ENCODE assay signal across 2 cellular contexts in the genomic region with DNA sequence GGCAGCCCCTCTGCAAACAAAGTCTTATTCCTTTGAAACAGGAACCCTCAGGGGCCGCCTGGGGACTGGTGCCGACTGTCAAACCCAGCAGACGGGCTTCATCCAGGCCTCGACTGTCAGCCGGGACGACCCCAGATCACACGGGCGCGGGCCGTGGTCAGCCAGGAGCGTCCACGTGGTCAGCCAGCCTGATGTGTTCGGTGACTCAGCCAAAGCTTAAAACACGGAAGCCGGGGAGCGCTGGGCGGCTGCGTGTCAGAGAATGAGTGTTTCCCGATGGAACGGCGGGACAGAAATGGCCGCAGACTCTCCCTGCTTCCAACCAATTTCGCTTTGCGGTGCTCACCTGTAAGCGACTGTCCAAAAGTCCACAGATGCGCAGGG.
TF ChIP-seq lines count a peak whose summit lies in the region.

No MANE protein-coding gene starts in this region.

TF ChIP-seq in K562, 482 proteins besides CTCF, POLR2A, EP300 and RAD21 (continues in another document):
- TF ChIP-seq, protein P1, sequence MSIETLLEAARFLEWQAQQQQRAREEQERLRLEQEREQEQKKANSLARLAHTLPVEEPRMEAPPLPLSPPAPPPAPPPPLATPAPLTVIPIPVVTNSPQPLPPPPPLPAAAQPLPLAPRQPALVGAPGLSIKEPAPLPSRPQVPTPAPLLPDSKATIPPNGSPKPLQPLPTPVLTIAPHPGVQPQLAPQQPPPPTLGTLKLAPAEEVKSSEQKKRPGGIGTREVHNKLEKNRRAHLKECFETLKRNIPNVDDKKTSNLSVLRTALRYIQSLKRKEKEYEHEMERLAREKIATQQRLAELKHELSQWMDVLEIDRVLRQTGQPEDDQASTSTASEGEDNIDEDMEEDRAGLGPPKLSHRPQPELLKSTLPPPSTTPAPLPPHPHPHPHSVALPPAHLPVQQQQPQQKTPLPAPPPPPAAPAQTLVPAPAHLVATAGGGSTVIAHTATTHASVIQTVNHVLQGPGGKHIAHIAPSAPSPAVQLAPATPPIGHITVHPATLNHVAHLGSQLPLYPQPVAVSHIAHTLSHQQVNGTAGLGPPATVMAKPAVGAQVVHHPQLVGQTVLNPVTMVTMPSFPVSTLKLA (conservative IDR thresholded peaks at IDR 0.05) = peak; percentile 55 to 71; a peak in 3 of 4 replicates
- TF ChIP-seq, protein P2, sequence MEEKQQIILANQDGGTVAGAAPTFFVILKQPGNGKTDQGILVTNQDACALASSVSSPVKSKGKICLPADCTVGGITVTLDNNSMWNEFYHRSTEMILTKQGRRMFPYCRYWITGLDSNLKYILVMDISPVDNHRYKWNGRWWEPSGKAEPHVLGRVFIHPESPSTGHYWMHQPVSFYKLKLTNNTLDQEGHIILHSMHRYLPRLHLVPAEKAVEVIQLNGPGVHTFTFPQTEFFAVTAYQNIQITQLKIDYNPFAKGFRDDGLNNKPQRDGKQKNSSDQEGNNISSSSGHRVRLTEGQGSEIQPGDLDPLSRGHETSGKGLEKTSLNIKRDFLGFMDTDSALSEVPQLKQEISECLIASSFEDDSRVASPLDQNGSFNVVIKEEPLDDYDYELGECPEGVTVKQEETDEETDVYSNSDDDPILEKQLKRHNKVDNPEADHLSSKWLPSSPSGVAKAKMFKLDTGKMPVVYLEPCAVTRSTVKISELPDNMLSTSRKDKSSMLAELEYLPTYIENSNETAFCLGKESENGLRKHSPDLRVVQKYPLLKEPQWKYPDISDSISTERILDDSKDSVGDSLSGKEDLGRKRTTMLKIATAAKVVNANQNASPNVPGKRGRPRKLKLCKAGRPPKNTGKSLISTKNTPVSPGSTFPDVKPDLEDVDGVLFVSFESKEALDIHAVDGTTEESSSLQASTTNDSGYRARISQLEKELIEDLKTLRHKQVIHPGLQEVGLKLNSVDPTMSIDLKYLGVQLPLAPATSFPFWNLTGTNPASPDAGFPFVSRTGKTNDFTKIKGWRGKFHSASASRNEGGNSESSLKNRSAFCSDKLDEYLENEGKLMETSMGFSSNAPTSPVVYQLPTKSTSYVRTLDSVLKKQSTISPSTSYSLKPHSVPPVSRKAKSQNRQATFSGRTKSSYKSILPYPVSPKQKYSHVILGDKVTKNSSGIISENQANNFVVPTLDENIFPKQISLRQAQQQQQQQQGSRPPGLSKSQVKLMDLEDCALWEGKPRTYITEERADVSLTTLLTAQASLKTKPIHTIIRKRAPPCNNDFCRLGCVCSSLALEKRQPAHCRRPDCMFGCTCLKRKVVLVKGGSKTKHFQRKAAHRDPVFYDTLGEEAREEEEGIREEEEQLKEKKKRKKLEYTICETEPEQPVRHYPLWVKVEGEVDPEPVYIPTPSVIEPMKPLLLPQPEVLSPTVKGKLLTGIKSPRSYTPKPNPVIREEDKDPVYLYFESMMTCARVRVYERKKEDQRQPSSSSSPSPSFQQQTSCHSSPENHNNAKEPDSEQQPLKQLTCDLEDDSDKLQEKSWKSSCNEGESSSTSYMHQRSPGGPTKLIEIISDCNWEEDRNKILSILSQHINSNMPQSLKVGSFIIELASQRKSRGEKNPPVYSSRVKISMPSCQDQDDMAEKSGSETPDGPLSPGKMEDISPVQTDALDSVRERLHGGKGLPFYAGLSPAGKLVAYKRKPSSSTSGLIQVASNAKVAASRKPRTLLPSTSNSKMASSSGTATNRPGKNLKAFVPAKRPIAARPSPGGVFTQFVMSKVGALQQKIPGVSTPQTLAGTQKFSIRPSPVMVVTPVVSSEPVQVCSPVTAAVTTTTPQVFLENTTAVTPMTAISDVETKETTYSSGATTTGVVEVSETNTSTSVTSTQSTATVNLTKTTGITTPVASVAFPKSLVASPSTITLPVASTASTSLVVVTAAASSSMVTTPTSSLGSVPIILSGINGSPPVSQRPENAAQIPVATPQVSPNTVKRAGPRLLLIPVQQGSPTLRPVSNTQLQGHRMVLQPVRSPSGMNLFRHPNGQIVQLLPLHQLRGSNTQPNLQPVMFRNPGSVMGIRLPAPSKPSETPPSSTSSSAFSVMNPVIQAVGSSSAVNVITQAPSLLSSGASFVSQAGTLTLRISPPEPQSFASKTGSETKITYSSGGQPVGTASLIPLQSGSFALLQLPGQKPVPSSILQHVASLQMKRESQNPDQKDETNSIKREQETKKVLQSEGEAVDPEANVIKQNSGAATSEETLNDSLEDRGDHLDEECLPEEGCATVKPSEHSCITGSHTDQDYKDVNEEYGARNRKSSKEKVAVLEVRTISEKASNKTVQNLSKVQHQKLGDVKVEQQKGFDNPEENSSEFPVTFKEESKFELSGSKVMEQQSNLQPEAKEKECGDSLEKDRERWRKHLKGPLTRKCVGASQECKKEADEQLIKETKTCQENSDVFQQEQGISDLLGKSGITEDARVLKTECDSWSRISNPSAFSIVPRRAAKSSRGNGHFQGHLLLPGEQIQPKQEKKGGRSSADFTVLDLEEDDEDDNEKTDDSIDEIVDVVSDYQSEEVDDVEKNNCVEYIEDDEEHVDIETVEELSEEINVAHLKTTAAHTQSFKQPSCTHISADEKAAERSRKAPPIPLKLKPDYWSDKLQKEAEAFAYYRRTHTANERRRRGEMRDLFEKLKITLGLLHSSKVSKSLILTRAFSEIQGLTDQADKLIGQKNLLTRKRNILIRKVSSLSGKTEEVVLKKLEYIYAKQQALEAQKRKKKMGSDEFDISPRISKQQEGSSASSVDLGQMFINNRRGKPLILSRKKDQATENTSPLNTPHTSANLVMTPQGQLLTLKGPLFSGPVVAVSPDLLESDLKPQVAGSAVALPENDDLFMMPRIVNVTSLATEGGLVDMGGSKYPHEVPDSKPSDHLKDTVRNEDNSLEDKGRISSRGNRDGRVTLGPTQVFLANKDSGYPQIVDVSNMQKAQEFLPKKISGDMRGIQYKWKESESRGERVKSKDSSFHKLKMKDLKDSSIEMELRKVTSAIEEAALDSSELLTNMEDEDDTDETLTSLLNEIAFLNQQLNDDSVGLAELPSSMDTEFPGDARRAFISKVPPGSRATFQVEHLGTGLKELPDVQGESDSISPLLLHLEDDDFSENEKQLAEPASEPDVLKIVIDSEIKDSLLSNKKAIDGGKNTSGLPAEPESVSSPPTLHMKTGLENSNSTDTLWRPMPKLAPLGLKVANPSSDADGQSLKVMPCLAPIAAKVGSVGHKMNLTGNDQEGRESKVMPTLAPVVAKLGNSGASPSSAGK (IDR thresholded peaks at IDR 0.05) = peak; percentile 96
- TF ChIP-seq, protein P3, sequence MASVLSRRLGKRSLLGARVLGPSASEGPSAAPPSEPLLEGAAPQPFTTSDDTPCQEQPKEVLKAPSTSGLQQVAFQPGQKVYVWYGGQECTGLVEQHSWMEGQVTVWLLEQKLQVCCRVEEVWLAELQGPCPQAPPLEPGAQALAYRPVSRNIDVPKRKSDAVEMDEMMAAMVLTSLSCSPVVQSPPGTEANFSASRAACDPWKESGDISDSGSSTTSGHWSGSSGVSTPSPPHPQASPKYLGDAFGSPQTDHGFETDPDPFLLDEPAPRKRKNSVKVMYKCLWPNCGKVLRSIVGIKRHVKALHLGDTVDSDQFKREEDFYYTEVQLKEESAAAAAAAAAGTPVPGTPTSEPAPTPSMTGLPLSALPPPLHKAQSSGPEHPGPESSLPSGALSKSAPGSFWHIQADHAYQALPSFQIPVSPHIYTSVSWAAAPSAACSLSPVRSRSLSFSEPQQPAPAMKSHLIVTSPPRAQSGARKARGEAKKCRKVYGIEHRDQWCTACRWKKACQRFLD (CRISPR knock-in tag; IDR thresholded peaks at IDR 0.05) = peak; percentile 81; the same call in 1 of the 2 replicates
- TF ChIP-seq MAFG (tag; conservative IDR thresholded peaks at IDR 0.05) (peak; percentile 43; the same call in 1 of the 2 replicates), L3MBTL2 (IDR thresholded peaks at IDR 0.05) (peak; percentile 97)

TF ChIP-seq in HepG2, 621 proteins besides CTCF, POLR2A, EP300 and RAD21 (continued from another document):
- TF ChIP-seq, protein P4, sequence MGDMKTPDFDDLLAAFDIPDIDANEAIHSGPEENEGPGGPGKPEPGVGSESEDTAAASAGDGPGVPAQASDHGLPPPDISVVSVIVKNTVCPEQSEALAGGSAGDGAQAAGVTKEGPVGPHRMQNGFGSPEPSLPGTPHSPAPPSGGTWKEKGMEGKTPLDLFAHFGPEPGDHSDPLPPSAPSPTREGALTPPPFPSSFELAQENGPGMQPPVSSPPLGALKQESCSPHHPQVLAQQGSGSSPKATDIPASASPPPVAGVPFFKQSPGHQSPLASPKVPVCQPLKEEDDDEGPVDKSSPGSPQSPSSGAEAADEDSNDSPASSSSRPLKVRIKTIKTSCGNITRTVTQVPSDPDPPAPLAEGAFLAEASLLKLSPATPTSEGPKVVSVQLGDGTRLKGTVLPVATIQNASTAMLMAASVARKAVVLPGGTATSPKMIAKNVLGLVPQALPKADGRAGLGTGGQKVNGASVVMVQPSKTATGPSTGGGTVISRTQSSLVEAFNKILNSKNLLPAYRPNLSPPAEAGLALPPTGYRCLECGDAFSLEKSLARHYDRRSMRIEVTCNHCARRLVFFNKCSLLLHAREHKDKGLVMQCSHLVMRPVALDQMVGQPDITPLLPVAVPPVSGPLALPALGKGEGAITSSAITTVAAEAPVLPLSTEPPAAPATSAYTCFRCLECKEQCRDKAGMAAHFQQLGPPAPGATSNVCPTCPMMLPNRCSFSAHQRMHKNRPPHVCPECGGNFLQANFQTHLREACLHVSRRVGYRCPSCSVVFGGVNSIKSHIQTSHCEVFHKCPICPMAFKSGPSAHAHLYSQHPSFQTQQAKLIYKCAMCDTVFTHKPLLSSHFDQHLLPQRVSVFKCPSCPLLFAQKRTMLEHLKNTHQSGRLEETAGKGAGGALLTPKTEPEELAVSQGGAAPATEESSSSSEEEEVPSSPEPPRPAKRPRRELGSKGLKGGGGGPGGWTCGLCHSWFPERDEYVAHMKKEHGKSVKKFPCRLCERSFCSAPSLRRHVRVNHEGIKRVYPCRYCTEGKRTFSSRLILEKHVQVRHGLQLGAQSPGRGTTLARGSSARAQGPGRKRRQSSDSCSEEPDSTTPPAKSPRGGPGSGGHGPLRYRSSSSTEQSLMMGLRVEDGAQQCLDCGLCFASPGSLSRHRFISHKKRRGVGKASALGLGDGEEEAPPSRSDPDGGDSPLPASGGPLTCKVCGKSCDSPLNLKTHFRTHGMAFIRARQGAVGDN (CRISPR knock-in tag; IDR thresholded peaks at IDR 0.05) = peak; percentile 26; the same call in 1 of the 2 replicates
